18 cellular contexts compared by ENCODE assay signal in the genomic region with DNA sequence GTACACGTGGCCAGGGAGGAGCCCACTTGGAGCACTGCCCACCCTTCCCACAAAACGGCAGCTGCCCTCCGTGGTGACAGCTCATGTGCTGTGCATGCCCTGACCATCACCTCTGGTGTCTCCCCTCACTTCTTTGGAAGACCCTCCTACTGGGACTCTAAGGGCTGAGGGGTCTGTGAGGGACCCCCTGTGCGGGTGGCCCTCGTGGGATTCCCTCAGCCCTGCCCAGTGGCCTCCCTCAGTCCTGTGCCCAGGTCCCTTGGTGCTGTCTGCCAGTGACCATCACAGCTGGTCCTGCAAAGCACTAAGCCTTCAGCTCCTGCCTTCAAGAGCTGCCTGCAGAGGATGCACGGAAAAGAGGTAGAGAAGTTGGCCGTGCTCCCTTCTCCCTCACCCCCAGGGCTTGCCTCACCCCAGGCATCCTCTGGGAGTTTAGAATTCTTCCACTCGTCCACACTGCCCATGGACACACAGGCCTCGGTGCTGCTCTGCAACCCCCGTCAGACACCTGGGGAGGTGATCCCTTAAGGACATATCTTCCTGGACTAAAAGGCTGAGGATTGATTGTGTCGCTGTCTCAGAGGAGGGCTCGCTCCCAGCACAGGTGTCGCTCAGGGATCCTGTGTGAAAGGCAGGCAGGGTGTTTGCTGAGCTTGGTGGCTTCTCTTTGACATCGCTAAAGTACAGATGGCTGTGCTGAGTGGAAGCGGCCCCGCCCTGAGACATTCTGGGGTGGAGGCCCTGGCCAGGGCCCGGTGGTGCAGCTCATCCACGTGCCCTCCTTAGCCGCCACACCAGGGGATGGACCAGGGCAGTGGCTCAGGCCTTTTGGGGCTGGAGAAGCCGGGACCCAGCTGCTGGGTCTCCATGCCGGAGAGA.
"Had no signal": no experiment of that assay in that cellular context is flagged by ENCODE, and none has a peak within 500 bp of the region (broad histone marks: within the 10 kb centered on the region; RNA-seq: fewer than 3 reads in every experiment).

No MANE protein-coding gene starts in this region.

- DNase-seq: activated CD4-positive, alpha-beta T cell treated with anti-CD3 and anti-CD28 coated beads for 1 hour; activated CD4-positive, alpha-beta T cell treated with anti-CD3 and anti-CD28 coated beads, Interleukin-2, amount 50 U/mL, for 48 hours; activated CD8-positive, alpha-beta memory T cell treated with anti-CD3 and anti-CD28 coated beads, Interleukin-2, amount 10 ng/mL, durations not matched to agents 7 days and 5 days; activated naive CD4-positive, alpha-beta T cell treated with anti-CD3 and anti-CD28 coated beads for 36 hours; activated naive CD8-positive, alpha-beta T cell treated with anti-CD3 and anti-CD28 coated beads, Interleukin-2, amount 50 U/mL, for 24 hours; activated T-cell treated with anti-CD3 and anti-CD28 coated beads, Interleukin-2, amount 50 U/mL, for 1 hour; aorta; cerebellar nuclear complex; dermis blood vessel endothelial cell; heart right ventricle; mucosa of descending colon; naive thymus-derived CD8-positive, alpha-beta T cell; nucleus accumbens; stimulated activated CD4-positive, alpha-beta T cell treated with anti-CD3 and anti-CD28 coated beads, Interleukin-1b, Interleukin-23, amount 100 ng/mL, for 48 hours had no signal

- H3K9me3 ChIP-seq: gastroesophageal sphincter, heart right ventricle, mucosa of descending colon, prostate gland, uterus had no signal

- ATAC-seq: activated CD8-positive, alpha-beta memory T cell treated with anti-CD3 and anti-CD28 coated beads, Interleukin-2, amount 10 ng/mL, durations not matched to agents 7 days and 5 days; activated naive CD8-positive, alpha-beta T cell treated with anti-CD3 and anti-CD28 coated beads, Interleukin-2, amount 50 U/mL, for 24 hours; gastroesophageal sphincter; heart right ventricle; mucosa of descending colon; naive thymus-derived CD8-positive, alpha-beta T cell had no signal

- H3K4me1 Mint-ChIP-seq: activated CD8-positive, alpha-beta memory T cell treated with anti-CD3 and anti-CD28 coated beads, Interleukin-2, amount 10 ng/mL, durations not matched to agents 7 days and 5 days; activated naive CD8-positive, alpha-beta T cell treated with anti-CD3 and anti-CD28 coated beads, Interleukin-2, amount 50 U/mL, for 24 hours had no signal

- H3K27ac ChIP-seq: gastroesophageal sphincter, heart right ventricle, prostate gland, uterus had no signal

- H3K4me1 ChIP-seq: gastroesophageal sphincter, heart right ventricle, uterus had no signal

- H3K36me3 ChIP-seq: gastroesophageal sphincter, heart right ventricle, prostate gland, uterus had no signal

- H3K27me3 ChIP-seq: uterus had no signal

- H3K4me3 Mint-ChIP-seq: activated CD8-positive, alpha-beta memory T cell treated with anti-CD3 and anti-CD28 coated beads, Interleukin-2, amount 10 ng/mL, durations not matched to agents 7 days and 5 days; activated naive CD4-positive, alpha-beta T cell treated with anti-CD3 and anti-CD28 coated beads for 36 hours; activated naive CD8-positive, alpha-beta T cell treated with anti-CD3 and anti-CD28 coated beads, Interleukin-2, amount 50 U/mL, for 24 hours; naive thymus-derived CD8-positive, alpha-beta T cell had no signal

- H3K36me3 Mint-ChIP-seq: activated CD8-positive, alpha-beta memory T cell treated with anti-CD3 and anti-CD28 coated beads, Interleukin-2, amount 10 ng/mL, durations not matched to agents 7 days and 5 days; naive thymus-derived CD8-positive, alpha-beta T cell had no signal

- H3K27ac Mint-ChIP-seq: activated CD8-positive, alpha-beta memory T cell treated with anti-CD3 and anti-CD28 coated beads, Interleukin-2, amount 10 ng/mL, durations not matched to agents 7 days and 5 days; activated naive CD4-positive, alpha-beta T cell treated with anti-CD3 and anti-CD28 coated beads for 36 hours; activated naive CD8-positive, alpha-beta T cell treated with anti-CD3 and anti-CD28 coated beads, Interleukin-2, amount 50 U/mL, for 24 hours; activated T-helper 2 cell treated with anti-CD3 and anti-CD28 coated beads, Interferon-gamma antibody, Interleukin-2, Interleukin-4, amounts not matched to agents 10 μg/mL and 5 μg/mL and 100 μg/mL, durations not matched to agents 14 hours and 24 hours and 36 hours; naive thymus-derived CD8-positive, alpha-beta T cell had no signal

- H3K4me3 ChIP-seq: gastroesophageal sphincter, heart right ventricle, mucosa of descending colon, prostate gland, uterus had no signal

- H3K9me3 Mint-ChIP-seq: activated naive CD4-positive, alpha-beta T cell treated with anti-CD3 and anti-CD28 coated beads for 36 hours; activated naive CD8-positive, alpha-beta T cell treated with anti-CD3 and anti-CD28 coated beads, Interleukin-2, amount 50 U/mL, for 24 hours; activated T-helper 2 cell treated with anti-CD3 and anti-CD28 coated beads, Interferon-gamma antibody, Interleukin-2, Interleukin-4, amounts not matched to agents 10 μg/mL and 5 μg/mL and 100 μg/mL, durations not matched to agents 14 hours and 24 hours and 36 hours had no signal
